ENCODE assay signal across 16 cellular contexts in the genomic region with DNA sequence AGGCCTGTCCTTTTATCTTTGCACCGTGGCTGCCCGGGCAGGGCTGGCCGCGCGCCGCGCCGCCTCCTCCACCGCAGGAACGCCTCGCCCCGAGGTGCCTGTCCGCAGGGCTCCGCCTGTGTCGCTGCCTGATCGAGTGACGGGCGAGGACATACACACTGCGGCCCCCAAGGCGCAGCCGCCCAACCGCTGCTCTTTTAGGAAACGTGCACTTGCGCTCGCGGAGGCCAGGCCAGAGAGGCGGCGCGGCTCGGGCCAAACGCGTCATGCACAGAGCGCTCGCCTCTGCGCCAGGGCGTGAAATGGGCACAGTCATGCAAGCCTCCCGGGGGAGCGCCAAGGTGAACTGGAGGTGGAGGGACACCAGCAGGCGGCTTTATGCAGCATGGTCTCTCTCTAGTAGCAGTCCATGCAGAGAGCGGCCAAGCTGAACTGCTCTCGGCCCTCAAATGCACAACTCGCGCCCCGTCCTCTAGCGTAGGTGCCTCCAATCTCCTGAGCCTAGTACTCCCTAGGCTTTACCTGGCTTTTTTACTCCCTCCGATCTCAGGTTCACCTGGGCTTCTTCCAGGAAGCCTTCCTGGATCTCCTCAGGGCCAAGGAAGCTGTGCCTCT. TPM values are rescaled to one million over a fixed set of nuclear protein-coding genes. Genes with fewer than 3 reads are reported as not detected.
DNase-seq lines count a peak whose midpoint lies in the region; ATAC-seq and TF ChIP-seq lines count a peak whose summit lies in the region.
"Had no signal": no experiment of that assay in that cellular context is flagged by ENCODE, and none has a peak within 500 bp of the region (broad histone marks: within the 10 kb centered on the region; RNA-seq: fewer than 3 reads in every experiment).

No MANE protein-coding gene starts in this region.

- ATAC-seq in gastrocnemius medialis, result peak in 1 of 2 donors; percentile 50
- ATAC-seq in HG02759 (IDR thresholded peaks at IDR 0.05; ENCODE audit: unreplicated experiment), result no peak
- ATAC-seq: HCT116 had no signal

- H3K27me3 ChIP-seq in HUES6 (ENCODE audit: control insufficient read depth, insufficient read depth, low read length) (peaks cover 19% of the 10 kb centered on the region), gastrocnemius medialis (peaks cover 0 to 14% (median 4%) of the 10 kb centered on the region in 3 donors), PC-9 (ENCODE audit: insufficient read depth, low read depth) (no peaks in the 10 kb centered on the region)

- TF ChIP-seq CTCF in gastrocnemius medialis (IDR thresholded peaks at IDR 0.05 in 4 of 5, conservative IDR thresholded peaks at IDR 0.05 in 1 of 5) (no peak), PC-9 (conservative IDR thresholded peaks at IDR 0.05) (no peak)

- DNase-seq in ecto neural progenitor cell (ENCODE audit: low spot score), result peak; percentile 79
- DNase-seq in iPS-NIHi11 (ENCODE audit: low spot score), result peak; percentile 59
- DNase-seq in gastrocnemius medialis, result no peak
- no peak for DNase-seq in PC-9
- no peak for DNase-seq in SHP77 (lab: John Stamatoyannopoulos, UW)
- DNase-seq in pons (ENCODE audit: low spot score), result no peak
- DNase-seq: activated naive CD4-positive, alpha-beta T cell treated with anti-CD3 and anti-CD28 coated beads for 36 hours; NCI-H146; NCI-H524 treated with DMSO at 0.1 percent for 48 hours; T1000 had no signal

- intact Hi-C loops in gastrocnemius medialis (cut with DNase I; ENCODE audit: low total_unique reads) (no loop called here), PC-9 (cut with micrococcal nuclease; ENCODE audit: unreplicated experiment) (no loop called here)

- H3K9me2 ChIP-seq in PC-9 (ENCODE audit: insufficient read depth), result no peaks in the 10 kb centered on the region

- peak overlapping the region; percentile 64 for H3K9ac ChIP-seq in HUES6 (ENCODE audit: low read length)

- TF ChIP-seq POLR2A in gastrocnemius medialis (IDR thresholded peaks at IDR 0.05), result peak in 1 of 2 donors; percentile 15

- H3K36me3 ChIP-seq in HUES6 (ENCODE audit: control insufficient read depth, insufficient read depth, low read length) (0 out of 2 replicates have a peak, but pooled peaks cover 3% of the 10 kb centered on the region), gastrocnemius medialis (no peaks in the 10 kb centered on the region), PC-9 (ENCODE audit: low read depth) (no peaks in the 10 kb centered on the region)
- H3K36me3 ChIP-seq: neutrophil had no signal

- H3K4me3 ChIP-seq in HUES6 (ENCODE audit: low read depth, low read length), result peak overlapping the region; percentile 50
- peak overlapping the region in 3 of 4 donors; percentile 0 to 42 (median 35) for H3K4me3 ChIP-seq in gastrocnemius medialis
- H3K4me3 ChIP-seq in PC-9, result no peak overlapping the region

- in situ Hi-C loops in gastrocnemius medialis (cut with MboI; ENCODE audit: low sequenced_read_pairs in 4 of 4), result loop anchor here in 1 of 4 donors (25.0 kb wide), 1 partner anchor 197 kb away; no protein-coding TSS in a partner anchor

- H3K79me2 ChIP-seq in PC-9 (ENCODE audit: low read depth), result no peaks in the 10 kb centered on the region

- no peak overlapping the region for H2AFZ ChIP-seq in PC-9

- BruUV-seq in PC-9 (replicated peaks; lab: Mats Ljungman, UMichigan), result no TSS peak

- H3K4me2 ChIP-seq in PC-9, result no peak overlapping the region

- H3K9me3 ChIP-seq in HUES6 (ENCODE audit: control insufficient read depth, insufficient read depth, low read depth, low read length) (0 out of 2 replicates have a peak, but pooled peaks cover 2% of the 10 kb centered on the region), gastrocnemius medialis (no peaks in the 10 kb centered on the region), PC-9 (ENCODE audit: insufficient read depth, low read depth) (no peaks in the 10 kb centered on the region)
- H3K9me3 ChIP-seq: neutrophil had no signal

- H3K27ac ChIP-seq in HUES6 (ENCODE audit: low read depth, low read length) (peak overlapping the region; percentile 35), gastrocnemius medialis (no peak overlapping the region), PC-9 (no peak overlapping the region)
- H3K27ac ChIP-seq: neutrophil had no signal

- H3K4me1 ChIP-seq in HUES6 (ENCODE audit: control insufficient read depth, insufficient read depth, low read length) (peaks cover 47% of the 10 kb centered on the region), gastrocnemius medialis (peaks cover 0 to 8% of the 10 kb centered on the region in 2 donors), PC-9 (replicated peaks; ENCODE audit: insufficient read depth) (no peaks in the 10 kb centered on the region)

- H3F3A ChIP-seq in PC-9 (ENCODE audit: insufficient read depth, low read depth), result no peaks in the 10 kb centered on the region

- POLR2A ChIA-PET in PC-9 (lab: Charles Lee; ENCODE audit: unreplicated experiment), result no interaction called here

- CTCF ChIA-PET in PC-9 (lab: Charles Lee), result no interaction called here

- no peaks in the 10 kb centered on the region for H4K20me1 ChIP-seq in PC-9 (ENCODE audit: insufficient read depth)

RNA-seq across cellular contexts. Expression of gene TRABD2B, which starts 12.9 kb away (rescaled TPM):
- under 1 TPM; 0.05 to 0.15 (median 0.12) TPM for total RNA-seq in gastrocnemius medialis
- not detected in 2 replicates for total RNA-seq in PC-9 (2021)
- total RNA-seq: activated naive CD4-positive, alpha-beta T cell treated with anti-CD3 and anti-CD28 coated beads for 36 hours; B cell; Daoy had no signal

Comparison
In these comparisons a context has a peak if more than half of its experiments do, and no peak if none do; other contexts are left out.
1. DNase-seq: peak in ecto neural progenitor cell (single experiment) and iPS-NIHi11 (single experiment); none in gastrocnemius medialis (0 of 2), PC-9 (0 of 2), SHP77 (0 of 2) and pons (single experiment).